ENCODE assay signal across 28 cellular contexts in genomic region chr1:198829356-198829755, GRCh38.
"Had no signal": no experiment of that assay in that cellular context is flagged by ENCODE, and none has a peak within 500 bp of the region (broad histone marks: within the 10 kb centered on the region; RNA-seq: fewer than 3 reads in every experiment).

No MANE protein-coding gene starts in this region.

- H3K36me3 ChIP-seq: brain microvascular endothelial cell, esophagus squamous epithelium, WERI-Rb-1 had no signal

- FAIRE-seq: astrocyte, bronchial epithelial cell, colon had no signal

- H3K4me3 ChIP-seq: esophagus squamous epithelium had no signal

- H3K4me1 ChIP-seq: esophagus squamous epithelium had no signal

- DNase-seq: activated B cell treated with CpG ODN at 0.5 μM for 24 hours; activated CD4-positive, alpha-beta T cell treated with anti-CD3 and anti-CD28 coated beads for 48 hours; activated CD4-positive, alpha-beta T cell treated with anti-CD3 and anti-CD28 coated beads, Interleukin-2, amount 50 U/mL, for 1 hour; activated CD4-positive, alpha-beta T cell treated with anti-CD3 and anti-CD28 coated beads, Interleukin-2, amount 50 U/mL, for 48 hours; activated CD8-positive, alpha-beta memory T cell treated with anti-CD3 and anti-CD28 coated beads for 24 hours; activated CD8-positive, alpha-beta T cell treated with anti-CD3 and anti-CD28 coated beads for 36 hours; activated effector memory CD4-positive, alpha-beta T cell treated with Interleukin-2 at 50 U/mL for 16 hours; activated gamma-delta T cell treated with Interleukin-2 at 50 U/mL for 16 hours; activated naive CD4-positive, alpha-beta T cell treated with anti-CD3 and anti-CD28 coated beads, Interleukin-2, amount 50 U/mL, for 16 hours; activated naive CD4-positive, alpha-beta T cell treated with Interleukin-2 at 50 U/mL for 16 hours; activated T-cell treated with anti-CD3 and anti-CD28 coated beads, Interleukin-2, amount 50 U/mL, for 4 hours; amniotic stem cell; brain microvascular endothelial cell; cortex of kidney; effector CD4-positive, alpha-beta T cell; effector memory CD8-positive, alpha-beta T cell; esophagus squamous epithelium; foreskin melanocyte; T-helper 1 cell; T-helper 17 cell; T1000; WERI-Rb-1 had no signal

- H3K27me3 ChIP-seq: brain microvascular endothelial cell, esophagus squamous epithelium had no signal

- ATAC-seq: activated CD4-positive, CD25-positive, alpha-beta regulatory T cell treated with anti-CD3 and anti-CD28 coated beads, Interleukin-2, amount 50 U/mL, for 24 hours; activated CD8-positive, alpha-beta T cell treated with anti-CD3 and anti-CD28 coated beads for 36 hours; activated T-cell treated with anti-CD3 and anti-CD28 coated beads, Interleukin-2, amount 50 U/mL, for 4 hours; activated T-helper 17 cell treated with anti-CD3 and anti-CD28 coated beads, Interleukin-2, amount 50 U/mL, for 72 hours; effector memory CD8-positive, alpha-beta T cell; T-helper 17 cell had no signal

- H3K9me3 ChIP-seq: esophagus squamous epithelium had no signal

- H3K27ac ChIP-seq: brain microvascular endothelial cell, epithelial cell of prostate, esophagus squamous epithelium, WERI-Rb-1 had no signal
